ENCODE assay signal across 9 cellular contexts in the genomic region with DNA sequence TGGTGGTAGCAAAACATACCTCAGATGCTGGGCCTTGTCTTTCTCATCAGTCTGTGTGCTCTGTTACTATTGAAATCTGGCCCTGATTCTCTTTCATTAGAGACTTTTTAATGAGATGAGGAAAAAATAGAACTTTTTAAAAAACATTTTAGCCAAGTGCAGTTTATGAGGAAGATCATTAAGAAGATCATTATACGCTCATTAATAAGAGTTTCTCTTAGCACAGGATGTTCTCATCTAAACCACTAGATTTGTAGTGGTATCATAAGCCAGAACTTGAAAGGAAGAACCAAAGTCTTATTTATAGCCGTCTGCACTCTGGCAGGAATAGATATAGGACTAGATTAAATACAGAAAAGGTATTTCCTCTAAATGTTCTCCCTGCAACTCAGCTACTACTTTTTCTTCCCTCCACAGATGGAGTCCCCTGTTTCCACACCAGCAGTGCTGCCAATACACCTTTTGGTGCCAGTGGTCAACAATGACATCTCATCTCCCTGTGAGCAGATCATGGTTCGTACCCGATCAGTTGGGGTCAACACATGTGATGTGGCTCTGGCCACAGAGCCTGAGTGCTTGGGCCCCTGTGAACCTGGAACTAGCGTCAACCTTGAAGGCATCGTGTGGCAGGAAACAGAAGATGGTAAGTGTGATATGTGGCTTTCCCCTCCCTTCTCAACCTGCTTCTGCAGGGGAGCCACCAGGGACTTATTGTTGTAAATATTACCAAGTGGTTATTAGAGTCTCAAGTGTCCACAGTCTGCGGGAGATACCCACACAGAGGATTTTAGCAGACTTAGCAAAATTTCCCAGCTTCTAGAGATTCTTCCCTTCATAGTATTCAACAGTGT.
A peak's percentile ranks its signal among the peaks of the same experiment; 100 is the strongest.
DNase-seq lines count a peak whose midpoint lies in the region; ATAC-seq and TF ChIP-seq lines count a peak whose summit lies in the region.
"Had no signal": no experiment of that assay in that cellular context is flagged by ENCODE, and none has a peak within 500 bp of the region (broad histone marks: within the 10 kb centered on the region; RNA-seq: fewer than 3 reads in every experiment).

No MANE protein-coding gene starts in this region.

- H3K27ac ChIP-seq in body of pancreas, result no peak overlapping the region
- H3K27ac ChIP-seq: pancreas had no signal

- ATAC-seq in HG02678 (IDR thresholded peaks at IDR 0.05; ENCODE audit: unreplicated experiment) (peak; percentile 79), body of pancreas (no peak)
- peak; percentile 53 for ATAC-seq in activated CD4-positive, alpha-beta T cell treated with anti-CD3 and anti-CD28 coated beads for 36 hours

- DNase-seq in GF-D8 (lab: John Stamatoyannopoulos, UW) (peak; percentile 46), germinal center (ENCODE audit: low spot score) (peak; percentile 33), HCEC 1CT (no peak), OCI-M2 (lab: John Stamatoyannopoulos, UW; ENCODE audit: unreplicated experiment) (no peak), HuH-7.5 (ENCODE audit: low spot score) (no peak), body of pancreas (no peak)
- peak; percentile 57 for DNase-seq in activated CD4-positive, alpha-beta T cell treated with anti-CD3 and anti-CD28 coated beads for 36 hours
- DNase-seq: pancreas had no signal

- peak overlapping the region; percentile 27 for H3K4me3 Mint-ChIP-seq in activated CD4-positive, alpha-beta T cell treated with anti-CD3 and anti-CD28 coated beads for 36 hours

- TF ChIP-seq POLR2A in body of pancreas (IDR thresholded peaks at IDR 0.05), result no peak

- H3K4me1 ChIP-seq in body of pancreas, result peaks cover 5% of the 10 kb centered on the region

- WGBS in body of pancreas, 2 donors, result 66 to 70% methylated on average over 7 of the region's 7 CpGs

- H3K36me3 Mint-ChIP-seq in activated CD4-positive, alpha-beta T cell treated with anti-CD3 and anti-CD28 coated beads for 36 hours (ENCODE audit: low read depth), result peaks cover 24% of the 10 kb centered on the region

- no peaks in the 10 kb centered on the region for H3K27me3 Mint-ChIP-seq in activated CD4-positive, alpha-beta T cell treated with anti-CD3 and anti-CD28 coated beads for 36 hours

- CTCF ChIA-PET in activated CD4-positive, alpha-beta T cell treated with anti-CD3 and anti-CD28 coated beads for 36 hours (lab: Charles Lee), result no interaction called here

- H3K9me3 Mint-ChIP-seq in activated CD4-positive, alpha-beta T cell treated with anti-CD3 and anti-CD28 coated beads for 36 hours (ENCODE audit: low read depth), result no peaks in the 10 kb centered on the region

- H3K9me3 ChIP-seq in body of pancreas, result no peaks in the 10 kb centered on the region
- H3K9me3 ChIP-seq: pancreas had no signal

- no peaks in the 10 kb centered on the region for H3K36me3 ChIP-seq in body of pancreas (replicated peaks in 1 of 2; ENCODE audit: insufficient read depth in 1 of 2, low read depth in 2 of 2)
- H3K36me3 ChIP-seq: pancreas had no signal

- peak overlapping the region; percentile 93 for H3K27ac Mint-ChIP-seq in activated CD4-positive, alpha-beta T cell treated with anti-CD3 and anti-CD28 coated beads for 36 hours

- H3K4me1 Mint-ChIP-seq in activated CD4-positive, alpha-beta T cell treated with anti-CD3 and anti-CD28 coated beads for 36 hours, result peaks cover 91% of the 10 kb centered on the region

- intact Hi-C loops in activated CD4-positive, alpha-beta T cell treated with anti-CD3 and anti-CD28 coated beads for 36 hours (cut with DNase I, micrococcal nuclease), result loop anchor here (1.0 kb wide), 1 partner anchor 12 kb away; no protein-coding TSS in a partner anchor
- intact Hi-C loops in body of pancreas (cut with DNase I), result no loop called here

- H3K4me3 ChIP-seq in body of pancreas, result no peak overlapping the region
- H3K4me3 ChIP-seq: pancreas had no signal

- TF ChIP-seq CTCF in body of pancreas (IDR thresholded peaks at IDR 0.05), result no peak

- POLR2A ChIA-PET in activated CD4-positive, alpha-beta T cell treated with anti-CD3 and anti-CD28 coated beads for 36 hours (lab: Charles Lee), result interaction anchor here (0.9 kb wide), 1 partner anchor 49 kb away, joined by 5 read pairs; no protein-coding TSS in a partner anchor

- H3K27me3 ChIP-seq in body of pancreas, result no peaks in the 10 kb centered on the region
- H3K27me3 ChIP-seq: pancreas had no signal

Comparison
In these comparisons a context has a peak if more than half of its experiments do, and no peak if none do; other contexts are left out.
1. DNase-seq: peak in GF-D8 (single experiment), activated CD4-positive, alpha-beta T cell treated with anti-CD3 and anti-CD28 coated beads for 36 hours (single experiment) and germinal center (single experiment); none in HCEC 1CT (single experiment), OCI-M2 (single experiment), HuH-7.5 (single experiment) and body of pancreas (0 of 4).